ENCODE assay signal across 8 cellular contexts in the genomic region with DNA sequence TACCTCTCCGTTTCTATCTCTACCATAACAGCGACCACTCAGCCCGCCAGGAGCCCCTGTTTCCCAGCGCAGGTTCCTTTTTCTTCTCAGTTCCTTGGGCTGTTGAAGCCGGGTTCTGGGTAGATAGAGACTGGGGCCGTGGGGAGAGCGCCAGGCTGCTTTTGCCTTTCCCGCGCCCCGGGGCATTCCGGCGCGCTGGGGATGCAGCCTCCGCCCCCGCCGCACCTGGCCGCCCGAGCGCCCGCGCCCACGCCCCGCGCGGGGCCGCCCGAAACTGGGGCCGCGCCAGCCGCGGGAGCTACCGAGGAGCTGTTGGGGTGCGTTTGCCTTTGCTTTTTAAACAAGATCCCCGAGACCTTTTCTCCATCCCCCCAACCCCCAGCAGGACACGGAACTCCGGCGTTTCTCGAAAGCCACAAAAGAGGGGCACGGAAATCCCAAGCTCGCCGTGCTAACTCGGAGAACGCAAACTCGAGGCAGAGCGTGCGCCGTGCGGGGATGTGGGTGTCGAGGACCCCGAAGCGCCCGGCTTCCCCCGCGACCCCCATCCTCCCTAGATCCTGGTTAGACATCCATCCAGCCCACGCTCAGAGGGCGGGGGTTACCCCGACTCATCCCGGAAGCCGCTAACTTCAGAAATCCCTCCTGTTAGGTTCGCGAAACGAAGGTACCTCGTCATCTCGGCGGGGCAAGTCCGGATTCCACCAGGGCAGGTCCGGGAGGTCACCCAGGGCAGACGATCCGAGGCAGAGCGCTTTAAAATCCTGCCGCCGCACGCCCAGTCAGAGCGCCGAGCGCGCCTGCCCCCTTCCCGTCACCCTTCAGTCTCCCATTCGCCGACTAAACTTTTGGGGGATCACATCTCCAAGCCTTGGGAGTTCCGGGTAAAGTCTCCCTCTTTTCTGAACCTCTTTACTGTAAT. TPM values are rescaled to one million over a fixed set of nuclear protein-coding genes. Genes with fewer than 3 reads are reported as not detected.
DNase-seq lines count a peak whose midpoint lies in the region; ATAC-seq, FAIRE-seq and TF ChIP-seq lines count a peak whose summit lies in the region.

No MANE protein-coding gene starts in this region.

- H3K36me3 ChIP-seq in MM.1S (replicated peaks; ENCODE audit: insufficient read depth, low read length) (no peaks in the 10 kb centered on the region), body of pancreas (replicated peaks in 1 of 2; ENCODE audit: insufficient read depth in 1 of 2, low read depth in 2 of 2) (no peaks in the 10 kb centered on the region), right lobe of liver (no peaks in the 10 kb centered on the region), suprapubic skin (no peaks in the 10 kb centered on the region)

- H3K9me2 ChIP-seq in MM.1S (replicated peaks; ENCODE audit: insufficient read depth, low read length), result no peaks in the 10 kb centered on the region

- DNase-seq in GM12864 (ENCODE audit: low read depth) (no peak), MM.1S (peak; percentile 61), body of pancreas (peak in 3 of 4 donors; percentile 12 to 21 (median 19)), right lobe of liver (peak; percentile 60 to 64 (median 62)), suprapubic skin (ENCODE audit: low spot score in 2 of 2) (no peak), RCC 7860 (ENCODE audit: low spot score) (no peak), amniotic stem cell (lab: John Stamatoyannopoulos, UW) (no peak)

- peak overlapping the region; percentile 71 for H3K4me3 ChIP-seq in GM12864 (ENCODE audit: low read depth, low read length)
- H3K4me3 ChIP-seq in MM.1S (ENCODE audit: low read length), result peak overlapping the region; percentile 88
- peak overlapping the region; percentile 55 to 85 for H3K4me3 ChIP-seq in body of pancreas
- H3K4me3 ChIP-seq in right lobe of liver, result peak overlapping the region; percentile 75 to 81 (median 78)
- peak overlapping the region; percentile 73 for H3K4me3 ChIP-seq in suprapubic skin

- ATAC-seq in body of pancreas (no peak), right lobe of liver (peak; percentile 43 to 57 (median 50)), HG02884 (IDR thresholded peaks at IDR 0.05; ENCODE audit: unreplicated experiment) (no peak)

- H2AFZ ChIP-seq in MM.1S (ENCODE audit: low read length), result peak overlapping the region; percentile 99

- no peak for FAIRE-seq in RCC 7860 (lab: Jason Lieb, UNC)

- H3K9me3 ChIP-seq in MM.1S (replicated peaks; ENCODE audit: insufficient read depth, low read length) (no peaks in the 10 kb centered on the region), body of pancreas (no peaks in the 10 kb centered on the region), right lobe of liver (no peaks in the 10 kb centered on the region), suprapubic skin (no peaks in the 10 kb centered on the region)

- peaks cover 4% of the 10 kb centered on the region; the same call in 1 of the 2 replicates for H3K4me1 ChIP-seq in MM.1S (ENCODE audit: low read length)
- H3K4me1 ChIP-seq in body of pancreas, result peaks cover 25% of the 10 kb centered on the region
- H3K4me1 ChIP-seq in right lobe of liver, result peaks cover 0 to 10% (median 0%) of the 10 kb centered on the region in 4 donors
- H3K4me1 ChIP-seq in suprapubic skin, result peaks cover 24% of the 10 kb centered on the region

- no peak for TF ChIP-seq POLR2A in body of pancreas (IDR thresholded peaks at IDR 0.05)
- TF ChIP-seq POLR2A in right lobe of liver (IDR thresholded peaks at IDR 0.05), result no peak
- TF ChIP-seq POLR2A in suprapubic skin (IDR thresholded peaks at IDR 0.05), result no peak

- H3K79me2 ChIP-seq in MM.1S (ENCODE audit: low read length), result no peaks in the 10 kb centered on the region

- H3K27ac ChIP-seq in MM.1S (ENCODE audit: low read length), result no peak overlapping the region
- no peak overlapping the region for H3K27ac ChIP-seq in body of pancreas
- no peak overlapping the region for H3K27ac ChIP-seq in right lobe of liver
- no peak overlapping the region for H3K27ac ChIP-seq in suprapubic skin

- no peak for TF ChIP-seq EP300 in suprapubic skin (IDR thresholded peaks at IDR 0.05)

- no peak for TF ChIP-seq CTCF in GM12864 (IDR thresholded peaks at IDR 0.05; ENCODE audit: low read depth, low read length, missing control alignments)
- TF ChIP-seq CTCF in MM.1S (IDR thresholded peaks at IDR 0.05; ENCODE audit: low read length), result no peak
- no peak for TF ChIP-seq CTCF in body of pancreas (IDR thresholded peaks at IDR 0.05)
- TF ChIP-seq CTCF in right lobe of liver (IDR thresholded peaks at IDR 0.05), result no peak
- no peak for TF ChIP-seq CTCF in suprapubic skin (IDR thresholded peaks at IDR 0.05)

- H3F3A ChIP-seq in MM.1S (ENCODE audit: insufficient read depth, low read length), result peaks cover 7% of the 10 kb centered on the region

- WGBS in body of pancreas, 2 donors, result 0 to 1% methylated on average over 32 to 80 of the region's 81 CpGs
- WGBS in right lobe of liver (ENCODE audit: insufficient coverage, low coverage, low lambda C conversion rate, missing lambda C conversion rate), result 1% methylated on average over 56 of the region's 81 CpGs
- WGBS in suprapubic skin, result 1% methylated on average over 47 of the region's 81 CpGs

- H3K27me3 ChIP-seq in MM.1S (replicated peaks; ENCODE audit: insufficient read depth, low read length) (peaks cover 33% of the 10 kb centered on the region), body of pancreas (peaks cover 0 to 3% of the 10 kb centered on the region in 2 donors), right lobe of liver (no peaks in the 10 kb centered on the region), suprapubic skin (peaks cover 60% of the 10 kb centered on the region)

- no peaks in the 10 kb centered on the region for H4K20me1 ChIP-seq in MM.1S (ENCODE audit: insufficient read depth, low read length)

- peak overlapping the region; percentile 91 for H3K4me2 ChIP-seq in MM.1S (ENCODE audit: low read depth, low read length)

- no peak overlapping the region; the same call in 1 of the 2 replicates for H3K9ac ChIP-seq in MM.1S (ENCODE audit: low read length)

- intact Hi-C loops in body of pancreas (cut with DNase I), result loop anchor here (10.0 kb wide), 1 partner anchor 447 kb away; no protein-coding TSS in a partner anchor
- intact Hi-C loops in right lobe of liver (cut with DNase I), result loop anchor here (10.0 kb wide), 2 partner anchors 137 to 447 kb away; no protein-coding TSS in a partner anchor

RNA-seq across cellular contexts. Expression of gene GRM8, which starts 1.0 kb away (rescaled TPM):
- total RNA-seq in body of pancreas, result 1 to 10 TPM in 1 of 2 donors, not detected in 1; 2.3 TPM
- 1 to 10 TPM in 4 of 6 experiments, under 1 TPM in 2; 0.12 to 8.4 (median 2.7) TPM for total RNA-seq in right lobe of liver
- total RNA-seq in suprapubic skin, result not detected

Comparison
In these comparisons a context has a peak if more than half of its experiments do, and no peak if none do; other contexts are left out.
1. DNase-seq: peak in MM.1S (single experiment), body of pancreas (3 of 4) and right lobe of liver (3 of 3); none in GM12864 (single experiment), suprapubic skin (0 of 2), RCC 7860 (single experiment) and amniotic stem cell (single experiment).
2. ATAC-seq: peak in right lobe of liver (4 of 4); none in body of pancreas (single experiment) and HG02884 (single experiment).
3. Peak in every context shown above with its lines, with median percentiles within 50 percentile points of each other: H3K4me3 ChIP-seq.